In genomic region chr1:40877681-40878080, GRCh38 we compare ENCODE assay signal across 8 cellular contexts. TPM values are rescaled to one million over a fixed set of nuclear protein-coding genes. Genes with fewer than 3 reads are reported as not detected.
DNase-seq lines count a peak whose midpoint lies in the region; ATAC-seq and TF ChIP-seq lines count a peak whose summit lies in the region.

No MANE protein-coding gene starts in this region.

- no peak for TF ChIP-seq CTCF in natural killer cell (IDR thresholded peaks at IDR 0.05)

- H3K4me1 Mint-ChIP-seq in natural killer cell, result peaks cover 34 to 42% of the 10 kb centered on the region in 2 donors

- ATAC-seq in natural killer cell (peak; percentile 6 to 57 (median 35)), GM21423 (IDR thresholded peaks at IDR 0.05; ENCODE audit: unreplicated experiment) (no peak)

- H3K9me3 Mint-ChIP-seq in natural killer cell, result no peaks in the 10 kb centered on the region

- peaks cover 2 to 3% of the 10 kb centered on the region in 2 donors for H3K27me3 Mint-ChIP-seq in natural killer cell (ENCODE audit: low read depth in 2 of 2)

- no peaks in the 10 kb centered on the region for H3K36me3 Mint-ChIP-seq in natural killer cell

- H3K4me3 Mint-ChIP-seq in natural killer cell, result no peak overlapping the region

- peak; percentile 42 for DNase-seq in NK-92 treated with Interleukin-12 subunit alpha and Interleukin-12 subunit beta, amount 100 ng/mL, for 24 hours (lab: John Stamatoyannopoulos, UW)
- DNase-seq in NK-92 (lab: John Stamatoyannopoulos, UW; ENCODE audit: unreplicated experiment) (no peak), NCI-H82 treated with DMSO at 0.1 percent for 48 hours (lab: John Stamatoyannopoulos, UW; ENCODE audit: unreplicated experiment) (peak; percentile 64), dermis blood vessel endothelial cell (peak; percentile 95), natural killer cell (no peak), NCI-H128 (lab: John Stamatoyannopoulos, UW; ENCODE audit: unreplicated experiment) (no peak)
- no peak for DNase-seq in effector CD4-positive, alpha-beta T cell

- peak overlapping the region; percentile 76 to 86 for H3K27ac Mint-ChIP-seq in natural killer cell

- intact Hi-C loops in natural killer cell (cut with micrococcal nuclease), result no loop called here

RNA-seq across cellular contexts. Expression of gene CITED4, which starts 15.5 kb away (rescaled TPM):
- total RNA-seq in dermis blood vessel endothelial cell (3.9 and 8.0 TPM in 2 replicates), natural killer cell (1 to 10 TPM; 3.5 to 7.7 (median 4.9) TPM)

Comparison
In these comparisons a context has a peak if more than half of its experiments do, and no peak if none do; other contexts are left out.
1. DNase-seq: peak in NK-92 treated with Interleukin-12 subunit alpha and Interleukin-12 subunit beta, amount 100 ng/mL, for 24 hours (single experiment), NCI-H82 treated with DMSO at 0.1 percent for 48 hours (single experiment) and dermis blood vessel endothelial cell (single experiment); none in NK-92 (single experiment), natural killer cell (single experiment), effector CD4-positive, alpha-beta T cell (single experiment) and NCI-H128 (single experiment).